In the genomic region with DNA sequence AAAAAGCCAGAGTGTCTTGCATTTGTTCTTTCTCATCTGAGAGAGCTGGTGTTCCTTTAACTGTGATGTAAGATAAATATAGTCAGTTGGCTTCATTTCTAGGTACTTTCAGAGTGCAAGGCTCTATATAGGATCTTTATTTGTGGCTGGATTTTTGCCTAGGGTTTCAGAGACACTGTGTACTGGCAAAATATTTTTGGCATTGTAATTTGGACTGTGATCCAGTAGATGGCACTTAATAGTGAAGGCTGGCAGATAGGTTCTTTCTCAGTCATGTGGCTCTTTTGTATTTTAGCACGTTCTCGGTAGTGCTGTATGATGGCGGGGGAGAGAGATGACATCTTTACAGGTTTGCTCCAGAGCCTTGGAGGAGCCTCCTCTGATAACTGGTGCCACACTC, we compare ENCODE assay signal across 23 cellular contexts. TPM values are rescaled to one million over a fixed set of nuclear protein-coding genes. Genes with fewer than 3 reads are reported as not detected.
A peak's percentile ranks its signal among the peaks of the same experiment; 100 is the strongest.
DNase-seq lines count a peak whose midpoint lies in the region; ATAC-seq and TF ChIP-seq lines count a peak whose summit lies in the region.
"Had no signal": no experiment of that assay in that cellular context is flagged by ENCODE, and none has a peak within 500 bp of the region (broad histone marks: within the 10 kb centered on the region; RNA-seq: fewer than 3 reads in every experiment).

No MANE protein-coding gene starts in this region.

- no TSS peak for BruUV-seq in A673 (replicated peaks; lab: Mats Ljungman, UMichigan)

- no peaks in the 10 kb centered on the region for H3K36me3 Mint-ChIP-seq in activated T-helper 17 cell treated with anti-CD3 and anti-CD28 coated beads, Interleukin-2, amount 50 U/mL, for 72 hours (ENCODE audit: low read depth)
- H3K36me3 Mint-ChIP-seq: CD14-positive monocyte had no signal

- WGBS in lower leg skin, 2 donors, result 74 to 90% methylated on average over 3 of the region's 3 CpGs

- H3K4me2 ChIP-seq in OCI-LY1 (ENCODE audit: low read length), result no peak overlapping the region

- H3K36me3 ChIP-seq in A673 (ENCODE audit: insufficient read depth, low read length, poor library complexity, severe bottlenecking), result no peaks in the 10 kb centered on the region
- H3K36me3 ChIP-seq in OCI-LY1 (ENCODE audit: insufficient read depth, low read length), result no peaks in the 10 kb centered on the region
- H3K36me3 ChIP-seq: neutrophil, prostate gland had no signal

- no peak overlapping the region for H3K9ac ChIP-seq in OCI-LY1 (ENCODE audit: low read length)
- H3K9ac ChIP-seq: GM23248 had no signal

- TF ChIP-seq CTCF in A673 (conservative IDR thresholded peaks at IDR 0.05; ENCODE audit: low read depth, low read length) (peak; percentile 28; the same call in 1 of the 2 replicates), GM12872 (IDR thresholded peaks at IDR 0.05; ENCODE audit: insufficient read depth, low read depth, low read length) (peak; percentile 29; the same call in 2 of the 3 replicates), OCI-LY1 (IDR thresholded peaks at IDR 0.05; ENCODE audit: low read length) (peak; percentile 53), foreskin keratinocyte (conservative IDR thresholded peaks at IDR 0.05) (peak; percentile 20), lower leg skin (IDR thresholded peaks at IDR 0.05) (no peak)

- H3K27me3 Mint-ChIP-seq in activated T-helper 17 cell treated with anti-CD3 and anti-CD28 coated beads, Interleukin-2, amount 50 U/mL, for 72 hours, result peaks cover 6% of the 10 kb centered on the region

- no peak for ATAC-seq in foreskin keratinocyte
- ATAC-seq in activated T-helper 17 cell treated with anti-CD3 and anti-CD28 coated beads, Interleukin-2, amount 50 U/mL, for 72 hours (replicated peaks), result no peak
- ATAC-seq: activated CD8-positive, alpha-beta T cell treated with anti-CD3 and anti-CD28 coated beads for 36 hours; activated naive CD8-positive, alpha-beta T cell treated with anti-CD3 and anti-CD28 coated beads, Interleukin-2, amount 50 U/mL, for 24 hours had no signal

- H3K4me3 ChIP-seq in A673 (ENCODE audit: low read depth, low read length, poor library complexity, severe bottlenecking) (no peak overlapping the region), OCI-LY1 (ENCODE audit: low read depth, low read length, poor library complexity, severe bottlenecking) (no peak overlapping the region), lower leg skin (ENCODE audit: low read depth, poor library complexity, severe bottlenecking) (no peak overlapping the region)
- H3K4me3 ChIP-seq: GM23248, prostate gland, skin epidermis had no signal

- H3K27ac ChIP-seq in A673 (ENCODE audit: low read depth, low read length, poor library complexity, severe bottlenecking) (no peak overlapping the region), OCI-LY1 (ENCODE audit: low read depth, low read length, poor library complexity, severe bottlenecking) (no peak overlapping the region), foreskin keratinocyte (no peak overlapping the region)
- H3K27ac ChIP-seq: GM23248, neutrophil, skin epidermis had no signal

- no peaks in the 10 kb centered on the region for H3K79me2 ChIP-seq in OCI-LY1 (ENCODE audit: insufficient read depth, low read length)

- intact Hi-C loops in A673 (cut with micrococcal nuclease; ENCODE audit: unreplicated experiment), result no loop called here
- intact Hi-C loops in lower leg skin (cut with DNase I; ENCODE audit: low total_unique reads), result no loop called here

- no peaks in the 10 kb centered on the region for H3K9me2 ChIP-seq in OCI-LY1 (ENCODE audit: low read depth, low read length)

- no peak overlapping the region for H2AFZ ChIP-seq in OCI-LY1 (ENCODE audit: low read length)
- H2AFZ ChIP-seq: GM23248 had no signal

- no peaks in the 10 kb centered on the region for H3F3A ChIP-seq in OCI-LY1 (ENCODE audit: insufficient read depth, low read length)

- no peaks in the 10 kb centered on the region for H3K4me1 Mint-ChIP-seq in activated T-helper 17 cell treated with anti-CD3 and anti-CD28 coated beads, Interleukin-2, amount 50 U/mL, for 72 hours
- H3K4me1 Mint-ChIP-seq: activated naive CD8-positive, alpha-beta T cell treated with anti-CD3 and anti-CD28 coated beads, Interleukin-2, amount 50 U/mL, for 24 hours; CD14-positive monocyte had no signal

- no peak overlapping the region for H3K4me3 Mint-ChIP-seq in activated T-helper 17 cell treated with anti-CD3 and anti-CD28 coated beads, Interleukin-2, amount 50 U/mL, for 72 hours
- H3K4me3 Mint-ChIP-seq: activated CD8-positive, alpha-beta T cell treated with anti-CD3 and anti-CD28 coated beads for 36 hours; activated naive CD8-positive, alpha-beta T cell treated with anti-CD3 and anti-CD28 coated beads, Interleukin-2, amount 50 U/mL, for 24 hours; CD14-positive monocyte had no signal

- H3K9me3 Mint-ChIP-seq in activated T-helper 17 cell treated with anti-CD3 and anti-CD28 coated beads, Interleukin-2, amount 50 U/mL, for 72 hours, result peaks cover 9% of the 10 kb centered on the region

- H3K27ac Mint-ChIP-seq in activated T-helper 17 cell treated with anti-CD3 and anti-CD28 coated beads, Interleukin-2, amount 50 U/mL, for 72 hours, result no peak overlapping the region
- H3K27ac Mint-ChIP-seq: activated CD8-positive, alpha-beta T cell treated with anti-CD3 and anti-CD28 coated beads for 36 hours; activated naive CD8-positive, alpha-beta T cell treated with anti-CD3 and anti-CD28 coated beads, Interleukin-2, amount 50 U/mL, for 24 hours; CD14-positive monocyte had no signal

- no peaks in the 10 kb centered on the region for H3K9me3 ChIP-seq in A673 (ENCODE audit: low read depth, low read length, poor library complexity, severe bottlenecking)
- no peaks in the 10 kb centered on the region for H3K9me3 ChIP-seq in OCI-LY1 (ENCODE audit: low read length)
- H3K9me3 ChIP-seq: neutrophil, prostate gland had no signal

- no peak for TF ChIP-seq POLR2A in lower leg skin (IDR thresholded peaks at IDR 0.05)

- H4K20me1 ChIP-seq in OCI-LY1 (ENCODE audit: insufficient read depth, low read length), result no peaks in the 10 kb centered on the region

- POLR2A ChIA-PET in A673 (lab: Charles Lee; ENCODE audit: low non-redundant PET), result no interaction called here

- H3K27me3 ChIP-seq in A673 (replicated peaks; ENCODE audit: insufficient read depth, low read depth, low read length, poor library complexity), result no peaks in the 10 kb centered on the region
- H3K27me3 ChIP-seq in OCI-LY1 (ENCODE audit: insufficient read depth, low read length), result no peaks in the 10 kb centered on the region
- no peaks in the 10 kb centered on the region for H3K27me3 ChIP-seq in foreskin keratinocyte
- H3K27me3 ChIP-seq: neutrophil had no signal

- CTCF ChIA-PET in A673 (lab: Charles Lee), result interaction anchor here (0.7 kb wide), 1 partner anchor 26 kb away, joined by 3 read pairs; no protein-coding TSS in a partner anchor

- H3K4me1 ChIP-seq in A673 (ENCODE audit: insufficient read depth, low read length, poor library complexity, severe bottlenecking) (no peaks in the 10 kb centered on the region), OCI-LY1 (ENCODE audit: insufficient read depth, low read length, severe bottlenecking) (peaks cover 4% of the 10 kb centered on the region), foreskin keratinocyte (no peaks in the 10 kb centered on the region)
- H3K4me1 ChIP-seq: prostate gland had no signal

- DNase-seq in A673 (ENCODE audit: low spot score), result peak; percentile 9
- DNase-seq in foreskin keratinocyte, result no peak
- no peak for DNase-seq in NCI-H146 (lab: John Stamatoyannopoulos, UW)
- no peak for DNase-seq in lower leg skin (ENCODE audit: low spot score in 2 of 2)
- DNase-seq: activated CD4-positive, CD25-positive, alpha-beta regulatory T cell treated with anti-CD3 and anti-CD28 coated beads, Interleukin-2, amount 50 U/mL, for 72 hours; activated CD8-positive, alpha-beta T cell treated with anti-CD3 and anti-CD28 coated beads for 36 hours; activated effector memory CD4-positive, alpha-beta T cell treated with anti-CD3 and anti-CD28 coated beads, Interleukin-2, amount 50 U/mL, for 16 hours; activated naive CD8-positive, alpha-beta T cell treated with anti-CD3 and anti-CD28 coated beads, Interleukin-2, amount 50 U/mL, for 24 hours; cerebellar nuclear complex; GM23248; head of caudate nucleus; NCI-H1092; NCI-H1930; NCI-H345; NCI-H82; T-helper 1 cell had no signal

RNA-seq across cellular contexts. Expression of a gene that starts 26.8 kb away (rescaled TPM):
- 16.2 and 19.4 TPM in 2 replicates for total RNA-seq in A673 (2021)
- total RNA-seq in foreskin keratinocyte, result 15.4 and 16.7 TPM in 2 replicates
- polyA plus RNA-seq in foreskin keratinocyte, result 12.3 and 13.2 TPM in 2 replicates
- total RNA-seq in lower leg skin, result 10 to 100 TPM in 1 of 4 donors, 1 to 10 TPM in 3; 5.6 to 13.1 (median 7.7) TPM
- 1 to 10 TPM; 5.5 to 8.1 TPM for total RNA-seq in activated T-helper 17 cell treated with anti-CD3 and anti-CD28 coated beads, Interleukin-2, amount 50 U/mL, for 72 hours

Comparison
In these comparisons a context has a peak if more than half of its experiments do, and no peak if none do; other contexts are left out.
1. CTCF ChIP-seq: peak in A673 (single experiment), GM12872 (single experiment), OCI-LY1 (single experiment) and foreskin keratinocyte (single experiment); none in lower leg skin (0 of 3).